1 cellular context compared by ENCODE assay signal in the genomic region with DNA sequence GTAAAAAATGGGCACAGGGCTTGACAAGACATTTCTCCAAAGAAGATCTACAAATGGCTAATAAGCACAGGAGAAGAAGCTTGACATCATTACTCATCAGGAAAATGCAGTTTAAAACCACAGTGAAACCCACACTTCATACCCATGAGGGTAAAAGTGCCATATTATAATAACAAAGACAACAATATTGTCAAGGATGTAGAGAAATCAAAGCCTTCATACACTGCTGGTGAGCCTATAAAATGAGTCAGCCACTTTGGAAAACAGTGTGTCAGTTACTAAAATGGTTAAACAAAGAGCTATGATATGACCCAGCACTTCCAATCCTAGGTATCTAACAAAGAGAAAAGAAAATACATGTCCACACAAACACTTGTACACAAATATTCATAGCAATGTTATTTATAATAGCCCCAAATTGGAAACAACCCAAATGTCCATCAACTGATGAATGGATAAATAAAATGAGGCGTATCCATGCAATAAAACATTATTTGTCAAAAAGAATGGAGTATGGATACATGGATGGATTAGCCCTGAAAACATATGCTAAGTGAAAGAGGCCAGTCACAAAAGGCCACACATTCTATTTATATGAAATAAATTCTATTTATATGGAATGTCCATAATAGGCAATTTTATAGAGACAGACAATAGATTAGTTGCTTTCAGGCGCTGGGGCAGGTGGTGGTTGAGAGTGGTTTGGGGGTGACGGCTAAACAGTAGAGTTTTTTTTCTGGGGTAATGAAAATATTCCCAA.
TF ChIP-seq lines count a peak whose summit lies in the region.

No MANE protein-coding gene starts in this region.

TF ChIP-seq in SK-N-SH, 30 proteins besides CTCF, POLR2A, EP300 and RAD21 (continued from another document):
- TF ChIP-seq, protein P1, sequence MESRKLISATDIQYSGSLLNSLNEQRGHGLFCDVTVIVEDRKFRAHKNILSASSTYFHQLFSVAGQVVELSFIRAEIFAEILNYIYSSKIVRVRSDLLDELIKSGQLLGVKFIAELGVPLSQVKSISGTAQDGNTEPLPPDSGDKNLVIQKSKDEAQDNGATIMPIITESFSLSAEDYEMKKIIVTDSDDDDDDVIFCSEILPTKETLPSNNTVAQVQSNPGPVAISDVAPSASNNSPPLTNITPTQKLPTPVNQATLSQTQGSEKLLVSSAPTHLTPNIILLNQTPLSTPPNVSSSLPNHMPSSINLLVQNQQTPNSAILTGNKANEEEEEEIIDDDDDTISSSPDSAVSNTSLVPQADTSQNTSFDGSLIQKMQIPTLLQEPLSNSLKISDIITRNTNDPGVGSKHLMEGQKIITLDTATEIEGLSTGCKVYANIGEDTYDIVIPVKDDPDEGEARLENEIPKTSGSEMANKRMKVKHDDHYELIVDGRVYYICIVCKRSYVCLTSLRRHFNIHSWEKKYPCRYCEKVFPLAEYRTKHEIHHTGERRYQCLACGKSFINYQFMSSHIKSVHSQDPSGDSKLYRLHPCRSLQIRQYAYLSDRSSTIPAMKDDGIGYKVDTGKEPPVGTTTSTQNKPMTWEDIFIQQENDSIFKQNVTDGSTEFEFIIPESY (IDR thresholded peaks at IDR 0.05; ENCODE audit: borderline replicate concordance, low read depth) = no peak
- TF ChIP-seq RXRA (IDR thresholded peaks at IDR 0.05; ENCODE audit: borderline replicate concordance, low read depth) = no peak
- TF ChIP-seq USF2 (IDR thresholded peaks at IDR 0.05; ENCODE audit: borderline replicate concordance, low read depth, low read length) = no peak
- TF ChIP-seq ELF1 (IDR thresholded peaks at IDR 0.05) = no peak
- TF ChIP-seq, protein P2, sequence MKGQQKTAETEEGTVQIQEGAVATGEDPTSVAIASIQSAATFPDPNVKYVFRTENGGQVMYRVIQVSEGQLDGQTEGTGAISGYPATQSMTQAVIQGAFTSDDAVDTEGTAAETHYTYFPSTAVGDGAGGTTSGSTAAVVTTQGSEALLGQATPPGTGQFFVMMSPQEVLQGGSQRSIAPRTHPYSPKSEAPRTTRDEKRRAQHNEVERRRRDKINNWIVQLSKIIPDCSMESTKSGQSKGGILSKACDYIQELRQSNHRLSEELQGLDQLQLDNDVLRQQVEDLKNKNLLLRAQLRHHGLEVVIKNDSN (IDR thresholded peaks at IDR 0.05; ENCODE audit: borderline replicate concordance, low read depth) = no peak
- no peak for TF ChIP-seq POLR2AphosphoS5 (IDR thresholded peaks at IDR 0.05; ENCODE audit: low read depth, low read length)
- no peak for TF ChIP-seq MEF2A (IDR thresholded peaks at IDR 0.05; ENCODE audit: borderline replicate concordance, low read depth)
- no peak for TF ChIP-seq FOXJ3 (CRISPR knock-in tag; IDR thresholded peaks at IDR 0.05)
- TF ChIP-seq RFX5 (IDR thresholded peaks at IDR 0.05; ENCODE audit: low read length) = no peak
- no peak for TF ChIP-seq TCF12 (IDR thresholded peaks at IDR 0.05)
- no peak for TF ChIP-seq CHD2 (IDR thresholded peaks at IDR 0.05; ENCODE audit: low read length, partially characterized antibody)
- no peak for TF ChIP-seq MXI1 (IDR thresholded peaks at IDR 0.05; ENCODE audit: low read depth, low read length)
